Comparison of ENCODE assay signal across 14 cellular contexts in the genomic region with DNA sequence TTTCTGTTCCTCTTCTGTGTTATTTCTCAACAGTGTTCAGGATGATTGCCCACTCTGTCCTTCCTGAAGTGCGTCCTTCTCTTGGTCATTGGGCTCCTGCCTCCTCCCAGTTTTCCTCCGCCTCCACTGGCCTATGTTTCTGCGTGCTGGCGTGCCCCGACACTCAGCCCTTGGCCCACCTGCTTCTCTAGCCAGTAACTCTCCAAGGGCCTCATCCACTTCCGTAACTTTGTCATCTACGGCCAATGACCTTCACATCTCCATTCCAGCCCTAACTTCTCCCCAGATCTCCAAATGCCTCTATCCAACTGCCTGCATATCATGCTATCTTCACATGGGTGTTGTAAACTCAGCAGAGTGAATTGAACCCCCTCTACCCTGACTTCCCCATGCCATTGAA. TPM values are rescaled to one million over a fixed set of nuclear protein-coding genes. Genes with fewer than 3 reads are reported as not detected.
DNase-seq lines count a peak whose midpoint lies in the region; ATAC-seq and TF ChIP-seq lines count a peak whose summit lies in the region.
"Had no signal": no experiment of that assay in that cellular context is flagged by ENCODE, and none has a peak within 500 bp of the region (broad histone marks: within the 10 kb centered on the region; RNA-seq: fewer than 3 reads in every experiment).

No MANE protein-coding gene starts in this region.

- no peak overlapping the region for H3K9ac ChIP-seq in mesendoderm (ENCODE audit: low read length)
- H3K9ac ChIP-seq: GM23248 had no signal

- H2BK5ac ChIP-seq in mesendoderm (ENCODE audit: low read length): no peak overlapping the region

- H2AK5ac ChIP-seq in mesendoderm (ENCODE audit: low read length): no peak overlapping the region

- no peak overlapping the region for H3K4me2 ChIP-seq in mesendoderm (ENCODE audit: low read length)

- H2BK120ac ChIP-seq in mesendoderm (ENCODE audit: low read depth, low read length): no peak overlapping the region

- H3K56ac ChIP-seq in mesendoderm (ENCODE audit: low read length): peak overlapping the region; percentile 6

- H3K79me1 ChIP-seq in mesendoderm (ENCODE audit: low read length): no peaks in the 10 kb centered on the region

- no peaks in the 10 kb centered on the region for H3K79me2 ChIP-seq in mesendoderm (ENCODE audit: control insufficient read depth, insufficient read depth, low read length)

- H3K4me1 ChIP-seq in mesendoderm (ENCODE audit: control insufficient read depth, low read depth, low read length): peaks cover 5% of the 10 kb centered on the region
- H3K4me1 ChIP-seq in upper lobe of right lung: no peaks in the 10 kb centered on the region

- H4K5ac ChIP-seq in mesendoderm (ENCODE audit: low read length): no peak overlapping the region

- TF ChIP-seq CTCF in WERI-Rb-1 (IDR thresholded peaks at IDR 0.05; ENCODE audit: low read depth, low read length) (no peak), upper lobe of right lung (IDR thresholded peaks at IDR 0.05) (no peak)

- no peaks in the 10 kb centered on the region for H3K27me3 ChIP-seq in WERI-Rb-1 (ENCODE audit: insufficient read depth, low read depth, severe bottlenecking)
- no peaks in the 10 kb centered on the region for H3K27me3 ChIP-seq in mesendoderm (ENCODE audit: insufficient read depth, low read length, poor library complexity)
- peaks cover 16% of the 10 kb centered on the region for H3K27me3 ChIP-seq in upper lobe of right lung

- H3K36me3 ChIP-seq in WERI-Rb-1: no peaks in the 10 kb centered on the region
- H3K36me3 ChIP-seq in mesendoderm (ENCODE audit: control insufficient read depth, insufficient read depth, low read length): no peaks in the 10 kb centered on the region
- no peaks in the 10 kb centered on the region for H3K36me3 ChIP-seq in upper lobe of right lung

- intact Hi-C loops in upper lobe of right lung (cut with DNase I): loop anchor here (10.0 kb wide), 1 partner anchor 729 kb away; no protein-coding TSS in a partner anchor

- H3K18ac ChIP-seq in mesendoderm (ENCODE audit: low read length): no peak overlapping the region

- H3K4me3 ChIP-seq in WERI-Rb-1 (ENCODE audit: low read depth, low read length): no peak overlapping the region
- H3K4me3 ChIP-seq in mesendoderm (ENCODE audit: low read length): no peak overlapping the region
- H3K4me3 ChIP-seq in upper lobe of right lung: no peak overlapping the region
- H3K4me3 ChIP-seq: GM23248 had no signal

- no peak overlapping the region for H2BK15ac ChIP-seq in mesendoderm (replicated peaks; ENCODE audit: low read depth)

- DNase-seq in D341Med (ENCODE audit: low spot score) (peak; percentile 10), WERI-Rb-1 (peak; percentile 5), mesendoderm (no peak), upper lobe of right lung (peak; percentile 32), iPS-NIHi7 (ENCODE audit: extremely low spot score) (no peak)
- DNase-seq: CD8-positive, alpha-beta T cell; COR-L47; DND-41; GDM1; GM23248; IMR-90 had no signal

- H3K9me3 ChIP-seq in WERI-Rb-1 (ENCODE audit: severe bottlenecking): peaks cover 15% of the 10 kb centered on the region
- H3K9me3 ChIP-seq in upper lobe of right lung: no peaks in the 10 kb centered on the region

- peak overlapping the region; percentile 82 for H3K27ac ChIP-seq in WERI-Rb-1
- H3K27ac ChIP-seq in mesendoderm (ENCODE audit: low read depth, low read length): no peak overlapping the region
- no peak overlapping the region for H3K27ac ChIP-seq in upper lobe of right lung
- H3K27ac ChIP-seq: C4-2B, GM23248 had no signal

- WGBS in mesendoderm (ENCODE audit: extremely low coverage, insufficient coverage, low lambda C conversion rate): no CpG with 5 or more reads among the region's 7 CpGs

- no peak overlapping the region for H4K8ac ChIP-seq in mesendoderm (ENCODE audit: low read depth, low read length)

- no peak for ATAC-seq in upper lobe of right lung
- ATAC-seq in GM21576 (IDR thresholded peaks at IDR 0.05; ENCODE audit: unreplicated experiment): no peak
- no peak for ATAC-seq in GM18505 (IDR thresholded peaks at IDR 0.05; ENCODE audit: unreplicated experiment)
- ATAC-seq: CD8-positive, alpha-beta T cell had no signal

- no peak for TF ChIP-seq POLR2A in GM18505 (IDR thresholded peaks at IDR 0.05; ENCODE audit: borderline replicate concordance, extremely low read depth, insufficient read depth, insufficient read length)

- H3K4ac ChIP-seq in mesendoderm (ENCODE audit: low read depth, low read length): no peak overlapping the region

- no peak overlapping the region for H3K23ac ChIP-seq in mesendoderm (ENCODE audit: low read length)

RNA-seq across cellular contexts. Expression of a gene that starts 39.6 kb away (rescaled TPM):
- polyA plus RNA-seq in mesendoderm (2013, experiment 1 of 2): 4,842 TPM
- polyA plus RNA-seq in mesendoderm (2013, experiment 2 of 2): 4,757 TPM
- 659 TPM for total RNA-seq in upper lobe of right lung

RNA-seq across cellular contexts. Expression of a gene that starts 49.5 kb away (rescaled TPM):
- 1.2 TPM for polyA plus RNA-seq in mesendoderm (2013, experiment 1 of 2)
- 1.1 TPM for polyA plus RNA-seq in mesendoderm (2013, experiment 2 of 2)
- 7.4 TPM for total RNA-seq in upper lobe of right lung
- total RNA-seq: GM23248 had no signal

Comparison
In these comparisons a context has a peak if more than half of its experiments do, and no peak if none do; other contexts are left out.
1. DNase-seq: peak in D341Med (single experiment), WERI-Rb-1 (single experiment) and upper lobe of right lung (single experiment); none in mesendoderm (single experiment) and iPS-NIHi7 (single experiment).